In genomic region chr2:206202446-206202845, GRCh38 we compare ENCODE assay signal across 1 cellular context.
TF ChIP-seq lines count a peak whose summit lies in the region.

No MANE protein-coding gene starts in this region.

TF ChIP-seq in H1, 55 proteins besides CTCF, POLR2A, EP300 and RAD21:
- TF ChIP-seq SAP30 (IDR thresholded peaks at IDR 0.05; ENCODE audit: insufficient read depth, insufficient replicate concordance, low read length): no peak
- no peak for TF ChIP-seq CHD7 (IDR thresholded peaks at IDR 0.05; ENCODE audit: insufficient replicate concordance, low read length)
- TF ChIP-seq HDAC2 (IDR thresholded peaks at IDR 0.05; ENCODE audit: borderline replicate concordance in 1 of 2, low read depth in 2 of 2, low read length in 2 of 2): no peak
- TF ChIP-seq TAF1 (IDR thresholded peaks at IDR 0.05; ENCODE audit: low read depth, low read length): no peak
- TF ChIP-seq TBP (IDR thresholded peaks at IDR 0.05; ENCODE audit: low read depth, low read length): no peak
- no peak for TF ChIP-seq SP4 (IDR thresholded peaks at IDR 0.05; ENCODE audit: low read length)
- TF ChIP-seq SIRT6 (IDR thresholded peaks at IDR 0.05; ENCODE audit: low read length): no peak
- no peak for TF ChIP-seq SP1 (IDR thresholded peaks at IDR 0.05; ENCODE audit: low read depth, low read length)
- no peak for TF ChIP-seq FOSL1 (IDR thresholded peaks at IDR 0.05; ENCODE audit: insufficient read depth, low read depth, low read length)
- TF ChIP-seq EZH2 (IDR thresholded peaks at IDR 0.05; ENCODE audit: low read depth, low read length, severe bottlenecking): no peak
- no peak for TF ChIP-seq ATF2 (IDR thresholded peaks at IDR 0.05; ENCODE audit: low read length)
- no peak for TF ChIP-seq TCF12 (IDR thresholded peaks at IDR 0.05; ENCODE audit: low read depth, low read length)
- no peak for TF ChIP-seq BRCA1 (IDR thresholded peaks at IDR 0.05; ENCODE audit: low read depth, low read length)
- TF ChIP-seq JUND (IDR thresholded peaks at IDR 0.05; ENCODE audit: low read length): no peak
- no peak for TF ChIP-seq GTF2F1 (IDR thresholded peaks at IDR 0.05; ENCODE audit: borderline replicate concordance, low read depth, low read length)
